Comparison of ENCODE assay signal across 7 cellular contexts in genomic region chrY:18326284-18326882, GRCh38.
DNase-seq lines count a peak whose midpoint lies in the region; ATAC-seq and FAIRE-seq lines count a peak whose summit lies in the region.
"Not testable (repeated sequence)": the region's sequence is repeated elsewhere in the genome, so short reads cannot be mapped to it uniquely, and the experiment has no call there.

No MANE protein-coding gene starts in this region.

- FAIRE-seq in GM18507 (lab: Jason Lieb, UNC) = peak; percentile 97

- ATAC-seq in GM21390 (IDR thresholded peaks at IDR 0.05; ENCODE audit: unreplicated experiment) (peak; percentile 65), HG02759 (IDR thresholded peaks at IDR 0.05; ENCODE audit: unreplicated experiment) (peak; percentile 81), HG03175 (IDR thresholded peaks at IDR 0.05; ENCODE audit: unreplicated experiment) (peak; percentile 81), T-helper 17 cell (peak; percentile 62), left lobe of liver (peak; percentile 96)
- peak; percentile 28 for ATAC-seq in activated naive CD8-positive, alpha-beta T cell treated with anti-CD3 and anti-CD28 coated beads, Interleukin-2, amount 50 U/mL, for 24 hours

- not testable (repeated sequence) for H3K27me3 Mint-ChIP-seq in T-helper 17 cell; activated naive CD8-positive, alpha-beta T cell treated with anti-CD3 and anti-CD28 coated beads, Interleukin-2, amount 50 U/mL, for 24 hours

- not testable (repeated sequence) for H3K27ac Mint-ChIP-seq in T-helper 17 cell; activated naive CD8-positive, alpha-beta T cell treated with anti-CD3 and anti-CD28 coated beads, Interleukin-2, amount 50 U/mL, for 24 hours

- H3K36me3 Mint-ChIP-seq in T-helper 17 cell (ENCODE audit: low read depth); activated naive CD8-positive, alpha-beta T cell treated with anti-CD3 and anti-CD28 coated beads, Interleukin-2, amount 50 U/mL, for 24 hours (ENCODE audit: low read depth): not testable (repeated sequence)

- not testable (repeated sequence) for DNase-seq in GM18507 (ENCODE audit: extremely low spot score, insufficient read length, low read depth); T-helper 17 cell; activated naive CD8-positive, alpha-beta T cell treated with anti-CD3 and anti-CD28 coated beads, Interleukin-2, amount 50 U/mL, for 24 hours; left lobe of liver (ENCODE audit: low spot score)

- not testable (repeated sequence) for H3K9me3 Mint-ChIP-seq in activated naive CD8-positive, alpha-beta T cell treated with anti-CD3 and anti-CD28 coated beads, Interleukin-2, amount 50 U/mL, for 24 hours

- H3K4me1 Mint-ChIP-seq in T-helper 17 cell; activated naive CD8-positive, alpha-beta T cell treated with anti-CD3 and anti-CD28 coated beads, Interleukin-2, amount 50 U/mL, for 24 hours: not testable (repeated sequence)

- not testable (repeated sequence) for H3K9me3 ChIP-seq in T-helper 17 cell (ENCODE audit: control insufficient read depth, low read length, poor library complexity, severe bottlenecking)

- not testable (repeated sequence) for H3K4me3 Mint-ChIP-seq in T-helper 17 cell; activated naive CD8-positive, alpha-beta T cell treated with anti-CD3 and anti-CD28 coated beads, Interleukin-2, amount 50 U/mL, for 24 hours

Comparison
In these comparisons a context has a peak if more than half of its experiments do, and no peak if none do; other contexts are left out.
1. ATAC-seq: peak in every context shown above with its lines; median percentile 96 in left lobe of liver; 81 in HG02759; 81 in HG03175; 65 in GM21390; 62 in T-helper 17 cell; 28 in activated naive CD8-positive, alpha-beta T cell treated with anti-CD3 and anti-CD28 coated beads, Interleukin-2, amount 50 U/mL, for 24 hours.